23 cellular contexts compared by ENCODE assay signal in genomic region chr2:176854878-176855277, GRCh38.
A peak's percentile ranks its signal among the peaks of the same experiment; 100 is the strongest.
DNase-seq lines count a peak whose midpoint lies in the region; ATAC-seq lines count a peak whose summit lies in the region.
"Had no signal": no experiment of that assay in that cellular context is flagged by ENCODE, and none has a peak within 500 bp of the region (broad histone marks: within the 10 kb centered on the region; RNA-seq: fewer than 3 reads in every experiment).

No MANE protein-coding gene starts in this region.

- H3K4me3 Mint-ChIP-seq in activated naive CD8-positive, alpha-beta T cell treated with anti-CD3 and anti-CD28 coated beads, Interleukin-2, amount 10 ng/mL, durations not matched to agents 7 days and 5 days, result no peak overlapping the region
- no peak overlapping the region for H3K4me3 Mint-ChIP-seq in activated naive CD8-positive, alpha-beta T cell treated with anti-CD3 and anti-CD28 coated beads, Interleukin-2, amount 50 U/mL, for 24 hours
- no peak overlapping the region for H3K4me3 Mint-ChIP-seq in T-helper 17 cell
- H3K4me3 Mint-ChIP-seq: activated naive CD8-positive, alpha-beta T cell treated with anti-CD3 and anti-CD28 coated beads for 36 hours; GM23338; naive B cell; stimulated activated naive CD8-positive, alpha-beta T cell treated with anti-CD3 and anti-CD28 coated beads, Interleukin-15, Interleukin-2, amounts not matched to agents 100 ng/mL and 50 ng/mL, for 24 hours; WTC11 had no signal

- H3K27me3 Mint-ChIP-seq in activated naive CD8-positive, alpha-beta T cell treated with anti-CD3 and anti-CD28 coated beads, Interleukin-2, amount 10 ng/mL, durations not matched to agents 7 days and 5 days, result no peaks in the 10 kb centered on the region
- H3K27me3 Mint-ChIP-seq in activated naive CD8-positive, alpha-beta T cell treated with anti-CD3 and anti-CD28 coated beads, Interleukin-2, amount 50 U/mL, for 24 hours, result no peaks in the 10 kb centered on the region
- H3K27me3 Mint-ChIP-seq in T-helper 17 cell, result no peaks in the 10 kb centered on the region
- H3K27me3 Mint-ChIP-seq: activated naive CD8-positive, alpha-beta T cell treated with anti-CD3 and anti-CD28 coated beads for 36 hours; stimulated activated naive CD8-positive, alpha-beta T cell treated with anti-CD3 and anti-CD28 coated beads, Interleukin-15, Interleukin-2, amounts not matched to agents 100 ng/mL and 50 ng/mL, for 24 hours had no signal

- no peak for ATAC-seq in activated naive CD8-positive, alpha-beta T cell treated with anti-CD3 and anti-CD28 coated beads, Interleukin-2, amount 10 ng/mL, durations not matched to agents 7 days and 5 days (ENCODE audit: low read depth)
- no peak for ATAC-seq in activated naive CD8-positive, alpha-beta T cell treated with anti-CD3 and anti-CD28 coated beads, Interleukin-2, amount 50 U/mL, for 24 hours
- no peak for ATAC-seq in T-helper 17 cell
- ATAC-seq in GM18907 (IDR thresholded peaks at IDR 0.05; ENCODE audit: unreplicated experiment), result no peak
- no peak for ATAC-seq in left colon
- ATAC-seq: GM23338, heart right ventricle, Panc1, WTC11 had no signal

- POLR2A ChIA-PET in activated naive CD8-positive, alpha-beta T cell treated with anti-CD3 and anti-CD28 coated beads, Interleukin-2, amount 10 ng/mL, durations not matched to agents 7 days and 5 days (lab: Charles Lee), result interaction anchor here (0.8 kb wide), 1 partner anchor 11 kb away, joined by 3 read pairs; no protein-coding TSS in a partner anchor

- peaks cover 30% of the 10 kb centered on the region for H3K36me3 Mint-ChIP-seq in activated naive CD8-positive, alpha-beta T cell treated with anti-CD3 and anti-CD28 coated beads, Interleukin-2, amount 10 ng/mL, durations not matched to agents 7 days and 5 days
- no peaks in the 10 kb centered on the region for H3K36me3 Mint-ChIP-seq in activated naive CD8-positive, alpha-beta T cell treated with anti-CD3 and anti-CD28 coated beads, Interleukin-2, amount 50 U/mL, for 24 hours (ENCODE audit: low read depth)
- no peaks in the 10 kb centered on the region for H3K36me3 Mint-ChIP-seq in T-helper 17 cell (ENCODE audit: low read depth)
- H3K36me3 Mint-ChIP-seq: activated naive CD8-positive, alpha-beta T cell treated with anti-CD3 and anti-CD28 coated beads for 36 hours; naive B cell; WTC11 had no signal

- peak overlapping the region; percentile 67 for H3K27ac Mint-ChIP-seq in activated naive CD8-positive, alpha-beta T cell treated with anti-CD3 and anti-CD28 coated beads, Interleukin-2, amount 10 ng/mL, durations not matched to agents 7 days and 5 days
- no peak overlapping the region for H3K27ac Mint-ChIP-seq in activated naive CD8-positive, alpha-beta T cell treated with anti-CD3 and anti-CD28 coated beads, Interleukin-2, amount 50 U/mL, for 24 hours
- H3K27ac Mint-ChIP-seq in T-helper 17 cell, result peak overlapping the region; percentile 0
- H3K27ac Mint-ChIP-seq: activated naive CD8-positive, alpha-beta T cell treated with anti-CD3 and anti-CD28 coated beads for 36 hours; GM23338; naive B cell; stimulated activated naive CD8-positive, alpha-beta T cell treated with anti-CD3 and anti-CD28 coated beads, Interleukin-15, Interleukin-2, amounts not matched to agents 100 ng/mL and 50 ng/mL, for 24 hours; WTC11 had no signal

- peak; percentile 15 for DNase-seq in NCI-H1092 treated with DMSO at 0.1 percent for 48 hours (lab: John Stamatoyannopoulos, UW)
- DNase-seq in NCI-H1092 (lab: John Stamatoyannopoulos, UW), result no peak
- DNase-seq in activated naive CD8-positive, alpha-beta T cell treated with anti-CD3 and anti-CD28 coated beads, Interleukin-2, amount 10 ng/mL, durations not matched to agents 7 days and 5 days, result no peak
- DNase-seq in activated naive CD8-positive, alpha-beta T cell treated with anti-CD3 and anti-CD28 coated beads, Interleukin-2, amount 50 U/mL, for 24 hours, result no peak
- DNase-seq in T-helper 17 cell, result no peak
- DNase-seq in RPMI8226, result no peak
- no peak for DNase-seq in left colon
- DNase-seq: 8988T; activated CD8-positive, alpha-beta memory T cell treated with anti-CD3 and anti-CD28 coated beads for 24 hours; activated naive CD8-positive, alpha-beta T cell treated with anti-CD3 and anti-CD28 coated beads for 36 hours; heart right ventricle; naive B cell; NCI-H226; NK-92 treated with Interleukin-12 subunit alpha and Interleukin-12 subunit beta, amount 100 ng/mL, for 24 hours; spleen; stimulated activated CD4-positive, alpha-beta T cell treated with anti-CD3 and anti-CD28 coated beads, Interleukin-4, amount 100 ng/mL, for 24 hours; tibial artery had no signal

- intact Hi-C loops in left colon (cut with DNase I, micrococcal nuclease), result no loop called here

- H3K4me1 Mint-ChIP-seq in activated naive CD8-positive, alpha-beta T cell treated with anti-CD3 and anti-CD28 coated beads, Interleukin-2, amount 10 ng/mL, durations not matched to agents 7 days and 5 days, result peaks cover 43% of the 10 kb centered on the region
- H3K4me1 Mint-ChIP-seq in activated naive CD8-positive, alpha-beta T cell treated with anti-CD3 and anti-CD28 coated beads, Interleukin-2, amount 50 U/mL, for 24 hours, result peaks cover 48% of the 10 kb centered on the region
- H3K4me1 Mint-ChIP-seq in T-helper 17 cell, result peaks cover 26% of the 10 kb centered on the region
- H3K4me1 Mint-ChIP-seq: naive B cell had no signal

- H3K9me3 Mint-ChIP-seq in activated naive CD8-positive, alpha-beta T cell treated with anti-CD3 and anti-CD28 coated beads, Interleukin-2, amount 10 ng/mL, durations not matched to agents 7 days and 5 days, result no peaks in the 10 kb centered on the region
- H3K9me3 Mint-ChIP-seq in activated naive CD8-positive, alpha-beta T cell treated with anti-CD3 and anti-CD28 coated beads, Interleukin-2, amount 50 U/mL, for 24 hours, result no peaks in the 10 kb centered on the region
- H3K9me3 Mint-ChIP-seq: GM23338; stimulated activated naive CD8-positive, alpha-beta T cell treated with anti-CD3 and anti-CD28 coated beads, Interleukin-15, Interleukin-2, amounts not matched to agents 100 ng/mL and 50 ng/mL, for 24 hours; WTC11 had no signal

- no peaks in the 10 kb centered on the region for H3K9me3 ChIP-seq in T-helper 17 cell (ENCODE audit: control insufficient read depth, low read length, poor library complexity, severe bottlenecking)
- H3K9me3 ChIP-seq: heart right ventricle, SJSA1, spleen, tibial artery had no signal
